ENCODE assay signal across 1 cellular context in genomic region chr7:50449881-50450690, GRCh38.
TF ChIP-seq lines count a peak whose summit lies in the region.

TSS of gene FIGNL1 (minus strand) at chr7:50450350. CDS start at chr7:50447287, 3,063 bp downstream.

TF ChIP-seq in HepG2, 621 proteins besides CTCF, POLR2A, EP300 and RAD21 (continued from another document and continues in another):
- TF ChIP-seq PRDM15 (CRISPR knock-in tag; IDR thresholded peaks at IDR 0.05), result no peak
- TF ChIP-seq CBX5 (CRISPR knock-in tag; IDR thresholded peaks at IDR 0.05; ENCODE audit: borderline replicate concordance), result no peak
- no peak for TF ChIP-seq ZNF207 (IDR thresholded peaks at IDR 0.05; ENCODE audit: borderline replicate concordance)
- TF ChIP-seq ZFP36L2 (CRISPR knock-in tag; IDR thresholded peaks at IDR 0.05), result peak; percentile 16; the same call in 1 of the 2 replicates
- TF ChIP-seq CEBPZ (IDR thresholded peaks at IDR 0.05; ENCODE audit: low read length), result no peak
- TF ChIP-seq GTF3A (CRISPR knock-in tag; conservative IDR thresholded peaks at IDR 0.05), result no peak
- TF ChIP-seq ZNF543 (CRISPR knock-in tag; IDR thresholded peaks at IDR 0.05), result peak; percentile 89; the same call in 1 of the 2 replicates
- TF ChIP-seq DMTF1 (CRISPR knock-in tag; IDR thresholded peaks at IDR 0.05), result no peak
- no peak for TF ChIP-seq SUZ12 (IDR thresholded peaks at IDR 0.05; ENCODE audit: low read depth, low read length)
- TF ChIP-seq FOXA3 (CRISPR knock-in tag; IDR thresholded peaks at IDR 0.05), result no peak; the same call in 1 of the 2 replicates
- TF ChIP-seq ZNF770 (CRISPR knock-in tag; IDR thresholded peaks at IDR 0.05), result no peak
- TF ChIP-seq MTA3 (CRISPR knock-in tag; IDR thresholded peaks at IDR 0.05), result no peak
- peak; percentile 25 for TF ChIP-seq CEBPG (CRISPR knock-in tag; IDR thresholded peaks at IDR 0.05)
- no peak for TF ChIP-seq ZKSCAN1 (IDR thresholded peaks at IDR 0.05; ENCODE audit: low read length)
- 0 out of 2 replicates have a peak, but pooled peaks have one; percentile 51 for TF ChIP-seq MEIS1 (CRISPR knock-in tag; IDR thresholded peaks at IDR 0.05; ENCODE audit: borderline replicate concordance)
- TF ChIP-seq ZNF709 (CRISPR knock-in tag; IDR thresholded peaks at IDR 0.05), result 0 out of 2 replicates have a peak, but pooled peaks have one; percentile 43
- no peak for TF ChIP-seq CBX2 (IDR thresholded peaks at IDR 0.05; ENCODE audit: low read depth, low read length)
- TF ChIP-seq CBX2 (CRISPR knock-in tag; IDR thresholded peaks at IDR 0.05; ENCODE audit: low read depth), result no peak
- peak; percentile 95 for TF ChIP-seq MAX (IDR thresholded peaks at IDR 0.05)
- TF ChIP-seq TRIM22 (IDR thresholded peaks at IDR 0.05), result no peak
- peak; percentile 50 for TF ChIP-seq U2AF1 (optimal IDR thresholded peaks at IDR 0.05; ENCODE audit: low read depth, low read length)
- TF ChIP-seq ZNF597 (CRISPR knock-in tag; IDR thresholded peaks at IDR 0.05), result no peak
- 0 out of 2 replicates have a peak, but pooled peaks have one; percentile 10 for TF ChIP-seq THRA (CRISPR knock-in tag; IDR thresholded peaks at IDR 0.05; ENCODE audit: borderline replicate concordance)
- no peak for TF ChIP-seq TEF (CRISPR knock-in tag; IDR thresholded peaks at IDR 0.05)
- TF ChIP-seq POGK (CRISPR knock-in tag; conservative IDR thresholded peaks at IDR 0.05), result peak; percentile 78
- no peak for TF ChIP-seq ELF3 (CRISPR knock-in tag; IDR thresholded peaks at IDR 0.05)
- TF ChIP-seq ZNF446 (CRISPR knock-in tag; IDR thresholded peaks at IDR 0.05), result no peak
- no peak for TF ChIP-seq ZC3H4 (CRISPR knock-in tag; IDR thresholded peaks at IDR 0.05; ENCODE audit: borderline replicate concordance)
- peak; percentile 82; the same call in 1 of the 2 replicates for TF ChIP-seq GABPB1 (CRISPR knock-in tag; IDR thresholded peaks at IDR 0.05)
- no peak for TF ChIP-seq KAT2B (IDR thresholded peaks at IDR 0.05; ENCODE audit: borderline replicate concordance, low read depth, low read length)
